In genomic region chr9:8014987-8015682, GRCh38 we compare ENCODE assay signal across 25 cellular contexts.
"Had no signal": no experiment of that assay in that cellular context is flagged by ENCODE, and none has a peak within 500 bp of the region (broad histone marks: within the 10 kb centered on the region; RNA-seq: fewer than 3 reads in every experiment).

No MANE protein-coding gene starts in this region.

- H3K4me2 ChIP-seq: neural progenitor cell had no signal

- H2AFZ ChIP-seq: neural progenitor cell, parathyroid adenoma had no signal

- H3K4me3 ChIP-seq: lower lobe of right lung, neural progenitor cell, psoas muscle, sigmoid colon, testis, transverse colon had no signal

- H3K9me3 ChIP-seq: lower lobe of right lung, psoas muscle, sigmoid colon, testis, transverse colon had no signal

- H3K27me3 ChIP-seq: neural progenitor cell, sigmoid colon, testis, transverse colon had no signal

- DNase-seq: activated CD4-positive, alpha-beta T cell treated with anti-CD3 and anti-CD28 coated beads for 48 hours; activated CD4-positive, alpha-beta T cell treated with anti-CD3 and anti-CD28 coated beads, Interleukin-2, amount 50 U/mL, for 48 hours; activated CD4-positive, CD25-positive, alpha-beta regulatory T cell; activated CD8-positive, alpha-beta memory T cell treated with anti-CD3 and anti-CD28 coated beads for 24 hours; activated gamma-delta T cell; activated naive CD4-positive, alpha-beta T cell treated with anti-CD3 and anti-CD28 coated beads, Interleukin-2, amount 50 U/mL, for 16 hours; activated T-cell treated with anti-CD3 and anti-CD28 coated beads, Interleukin-2, amount 50 U/mL, for 1 hour; endodermal cell; foreskin melanocyte; kidney glomerular epithelial cell; lower lobe of right lung; mesenchymal stem cell; natural killer cell; occipital lobe; psoas muscle; sigmoid colon; small intestine; stimulated activated CD4-positive, alpha-beta T cell treated with anti-CD3 and anti-CD28 coated beads, Interleukin-1b, Interleukin-23, amount 100 ng/mL, for 48 hours; stimulated activated naive CD4-positive, alpha-beta T cell; testis; transverse colon had no signal

- H3K27ac ChIP-seq: lower lobe of right lung, neural progenitor cell, parathyroid adenoma, psoas muscle, sigmoid colon, testis, transverse colon had no signal

- H3K4me1 ChIP-seq: lower lobe of right lung, parathyroid adenoma, psoas muscle, sigmoid colon, testis, transverse colon had no signal

- ATAC-seq: esophagus mucosa, left lobe of liver, lower lobe of right lung, natural killer cell, psoas muscle had no signal

- H3K36me3 ChIP-seq: lower lobe of right lung, neural progenitor cell, sigmoid colon, transverse colon had no signal

- H3K79me2 ChIP-seq: parathyroid adenoma had no signal

- H3K9ac ChIP-seq: neural progenitor cell, parathyroid adenoma had no signal
